In the genomic region with DNA sequence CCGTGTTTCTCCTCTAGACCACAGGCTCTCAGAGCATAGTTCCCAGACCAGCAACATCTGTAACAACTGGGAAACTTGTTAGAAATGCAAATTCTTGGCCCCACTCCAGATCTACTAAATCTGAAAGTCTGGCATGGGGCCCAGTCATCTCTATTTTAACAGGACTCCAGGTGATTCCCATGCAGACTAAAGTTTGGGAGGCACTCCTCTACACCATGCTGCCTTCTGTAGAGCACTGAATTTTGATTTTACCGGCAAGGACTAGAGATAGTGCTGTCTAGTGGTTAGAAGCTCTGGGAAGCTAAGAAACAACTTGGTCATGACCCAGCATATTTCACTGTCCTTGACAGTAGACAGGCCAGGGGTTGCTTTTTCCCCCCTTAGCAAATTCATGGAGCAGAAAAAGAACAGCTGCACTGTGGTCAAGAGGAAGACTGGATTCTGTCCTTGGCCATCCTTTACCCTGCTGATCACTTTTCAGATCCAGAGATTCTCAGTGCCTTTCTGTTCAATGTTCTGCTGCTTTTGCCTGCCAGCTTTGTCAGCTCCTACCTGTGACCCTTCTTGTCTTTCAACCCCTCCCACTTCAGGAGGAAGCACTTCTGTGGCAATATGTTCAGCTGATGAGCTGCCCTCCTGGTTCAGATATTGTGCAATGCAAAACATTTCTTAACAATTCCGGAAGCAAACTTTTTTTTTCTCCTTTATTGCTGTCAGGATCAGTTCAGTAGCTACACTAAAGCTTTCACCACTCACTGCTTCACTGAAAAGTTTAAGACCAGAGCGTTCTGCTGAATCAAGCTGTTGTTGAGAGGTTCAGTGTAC, we compare ENCODE assay signal across 1 cellular context.
TF ChIP-seq lines count a peak whose summit lies in the region.

No MANE protein-coding gene starts in this region.

TF ChIP-seq in K562, 482 proteins besides CTCF, POLR2A, EP300 and RAD21 (continued from another document and continues in another):
- TF ChIP-seq, protein P1, sequence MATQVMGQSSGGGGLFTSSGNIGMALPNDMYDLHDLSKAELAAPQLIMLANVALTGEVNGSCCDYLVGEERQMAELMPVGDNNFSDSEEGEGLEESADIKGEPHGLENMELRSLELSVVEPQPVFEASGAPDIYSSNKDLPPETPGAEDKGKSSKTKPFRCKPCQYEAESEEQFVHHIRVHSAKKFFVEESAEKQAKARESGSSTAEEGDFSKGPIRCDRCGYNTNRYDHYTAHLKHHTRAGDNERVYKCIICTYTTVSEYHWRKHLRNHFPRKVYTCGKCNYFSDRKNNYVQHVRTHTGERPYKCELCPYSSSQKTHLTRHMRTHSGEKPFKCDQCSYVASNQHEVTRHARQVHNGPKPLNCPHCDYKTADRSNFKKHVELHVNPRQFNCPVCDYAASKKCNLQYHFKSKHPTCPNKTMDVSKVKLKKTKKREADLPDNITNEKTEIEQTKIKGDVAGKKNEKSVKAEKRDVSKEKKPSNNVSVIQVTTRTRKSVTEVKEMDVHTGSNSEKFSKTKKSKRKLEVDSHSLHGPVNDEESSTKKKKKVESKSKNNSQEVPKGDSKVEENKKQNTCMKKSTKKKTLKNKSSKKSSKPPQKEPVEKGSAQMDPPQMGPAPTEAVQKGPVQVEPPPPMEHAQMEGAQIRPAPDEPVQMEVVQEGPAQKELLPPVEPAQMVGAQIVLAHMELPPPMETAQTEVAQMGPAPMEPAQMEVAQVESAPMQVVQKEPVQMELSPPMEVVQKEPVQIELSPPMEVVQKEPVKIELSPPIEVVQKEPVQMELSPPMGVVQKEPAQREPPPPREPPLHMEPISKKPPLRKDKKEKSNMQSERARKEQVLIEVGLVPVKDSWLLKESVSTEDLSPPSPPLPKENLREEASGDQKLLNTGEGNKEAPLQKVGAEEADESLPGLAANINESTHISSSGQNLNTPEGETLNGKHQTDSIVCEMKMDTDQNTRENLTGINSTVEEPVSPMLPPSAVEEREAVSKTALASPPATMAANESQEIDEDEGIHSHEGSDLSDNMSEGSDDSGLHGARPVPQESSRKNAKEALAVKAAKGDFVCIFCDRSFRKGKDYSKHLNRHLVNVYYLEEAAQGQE (CRISPR knock-in tag; IDR thresholded peaks at IDR 0.05; ENCODE audit: low read depth): no peak
- TF ChIP-seq NFYB (IDR thresholded peaks at IDR 0.05; ENCODE audit: extremely low read depth, insufficient read length): no peak
- TF ChIP-seq RFX5 (IDR thresholded peaks at IDR 0.05; ENCODE audit: low read depth, low read length): no peak
- TF ChIP-seq TBP (optimal IDR thresholded peaks at IDR 0.05; ENCODE audit: low read depth, low read length): peak; percentile 56
- peak; percentile 80 for TF ChIP-seq C11orf30 (IDR thresholded peaks at IDR 0.05; ENCODE audit: low read depth)
- TF ChIP-seq BRCA1 (IDR thresholded peaks at IDR 0.05): no peak
- TF ChIP-seq BRCA1 (CRISPR knock-in tag; IDR thresholded peaks at IDR 0.05): no peak
- TF ChIP-seq DMBX1 (CRISPR knock-in tag; IDR thresholded peaks at IDR 0.05; ENCODE audit: borderline replicate concordance): no peak
- peak in 1 of 2 experiments; percentile 39; a peak in 1 of 4 replicates for TF ChIP-seq MAZ (CRISPR knock-in tag; conservative IDR thresholded peaks at IDR 0.05 in 1 of 2, IDR thresholded peaks at IDR 0.05 in 1 of 2)
- TF ChIP-seq, protein P2, sequence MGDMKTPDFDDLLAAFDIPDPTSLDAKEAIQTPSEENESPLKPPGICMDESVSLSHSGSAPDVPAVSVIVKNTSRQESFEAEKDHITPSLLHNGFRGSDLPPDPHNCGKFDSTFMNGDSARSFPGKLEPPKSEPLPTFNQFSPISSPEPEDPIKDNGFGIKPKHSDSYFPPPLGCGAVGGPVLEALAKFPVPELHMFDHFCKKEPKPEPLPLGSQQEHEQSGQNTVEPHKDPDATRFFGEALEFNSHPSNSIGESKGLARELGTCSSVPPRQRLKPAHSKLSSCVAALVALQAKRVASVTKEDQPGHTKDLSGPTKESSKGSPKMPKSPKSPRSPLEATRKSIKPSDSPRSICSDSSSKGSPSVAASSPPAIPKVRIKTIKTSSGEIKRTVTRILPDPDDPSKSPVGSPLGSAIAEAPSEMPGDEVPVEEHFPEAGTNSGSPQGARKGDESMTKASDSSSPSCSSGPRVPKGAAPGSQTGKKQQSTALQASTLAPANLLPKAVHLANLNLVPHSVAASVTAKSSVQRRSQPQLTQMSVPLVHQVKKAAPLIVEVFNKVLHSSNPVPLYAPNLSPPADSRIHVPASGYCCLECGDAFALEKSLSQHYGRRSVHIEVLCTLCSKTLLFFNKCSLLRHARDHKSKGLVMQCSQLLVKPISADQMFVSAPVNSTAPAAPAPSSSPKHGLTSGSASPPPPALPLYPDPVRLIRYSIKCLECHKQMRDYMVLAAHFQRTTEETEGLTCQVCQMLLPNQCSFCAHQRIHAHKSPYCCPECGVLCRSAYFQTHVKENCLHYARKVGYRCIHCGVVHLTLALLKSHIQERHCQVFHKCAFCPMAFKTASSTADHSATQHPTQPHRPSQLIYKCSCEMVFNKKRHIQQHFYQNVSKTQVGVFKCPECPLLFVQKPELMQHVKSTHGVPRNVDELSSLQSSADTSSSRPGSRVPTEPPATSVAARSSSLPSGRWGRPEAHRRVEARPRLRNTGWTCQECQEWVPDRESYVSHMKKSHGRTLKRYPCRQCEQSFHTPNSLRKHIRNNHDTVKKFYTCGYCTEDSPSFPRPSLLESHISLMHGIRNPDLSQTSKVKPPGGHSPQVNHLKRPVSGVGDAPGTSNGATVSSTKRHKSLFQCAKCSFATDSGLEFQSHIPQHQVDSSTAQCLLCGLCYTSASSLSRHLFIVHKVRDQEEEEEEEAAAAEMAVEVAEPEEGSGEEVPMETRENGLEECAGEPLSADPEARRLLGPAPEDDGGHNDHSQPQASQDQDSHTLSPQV (IDR thresholded peaks at IDR 0.05): 0 out of 2 replicates have a peak, but pooled peaks have one; percentile 18
- no peak for TF ChIP-seq BRF1 (IDR thresholded peaks at IDR 0.05; ENCODE audit: borderline replicate concordance, extremely low read depth, insufficient read length)
- no peak for TF ChIP-seq ZNF668 (CRISPR knock-in tag; IDR thresholded peaks at IDR 0.05)
- no peak for TF ChIP-seq CBX2 (IDR thresholded peaks at IDR 0.05; ENCODE audit: insufficient read depth, low read length, poor library complexity, severe bottlenecking)
- peak; percentile 100 for TF ChIP-seq CEBPB (tag; IDR thresholded peaks at IDR 0.05)
- TF ChIP-seq MAFG (tag; conservative IDR thresholded peaks at IDR 0.05): peak; percentile 75
- peak; percentile 71; the same call in 1 of the 2 replicates for TF ChIP-seq DPF2 (IDR thresholded peaks at IDR 0.05)
- TF ChIP-seq, protein P3, sequence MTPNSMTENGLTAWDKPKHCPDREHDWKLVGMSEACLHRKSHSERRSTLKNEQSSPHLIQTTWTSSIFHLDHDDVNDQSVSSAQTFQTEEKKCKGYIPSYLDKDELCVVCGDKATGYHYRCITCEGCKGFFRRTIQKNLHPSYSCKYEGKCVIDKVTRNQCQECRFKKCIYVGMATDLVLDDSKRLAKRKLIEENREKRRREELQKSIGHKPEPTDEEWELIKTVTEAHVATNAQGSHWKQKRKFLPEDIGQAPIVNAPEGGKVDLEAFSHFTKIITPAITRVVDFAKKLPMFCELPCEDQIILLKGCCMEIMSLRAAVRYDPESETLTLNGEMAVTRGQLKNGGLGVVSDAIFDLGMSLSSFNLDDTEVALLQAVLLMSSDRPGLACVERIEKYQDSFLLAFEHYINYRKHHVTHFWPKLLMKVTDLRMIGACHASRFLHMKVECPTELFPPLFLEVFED (CRISPR knock-in tag; conservative IDR thresholded peaks at IDR 0.05): no peak
- no peak for TF ChIP-seq NELFE (IDR thresholded peaks at IDR 0.05; ENCODE audit: insufficient read depth, insufficient read length)
- TF ChIP-seq FOXK2 (conservative IDR thresholded peaks at IDR 0.05 in 1 of 2, IDR thresholded peaks at IDR 0.05 in 1 of 2; ENCODE audit: low read depth in 2 of 2): peak in 1 of 2 experiments; percentile 51; a peak in 1 of 4 replicates
- TF ChIP-seq, protein P4, sequence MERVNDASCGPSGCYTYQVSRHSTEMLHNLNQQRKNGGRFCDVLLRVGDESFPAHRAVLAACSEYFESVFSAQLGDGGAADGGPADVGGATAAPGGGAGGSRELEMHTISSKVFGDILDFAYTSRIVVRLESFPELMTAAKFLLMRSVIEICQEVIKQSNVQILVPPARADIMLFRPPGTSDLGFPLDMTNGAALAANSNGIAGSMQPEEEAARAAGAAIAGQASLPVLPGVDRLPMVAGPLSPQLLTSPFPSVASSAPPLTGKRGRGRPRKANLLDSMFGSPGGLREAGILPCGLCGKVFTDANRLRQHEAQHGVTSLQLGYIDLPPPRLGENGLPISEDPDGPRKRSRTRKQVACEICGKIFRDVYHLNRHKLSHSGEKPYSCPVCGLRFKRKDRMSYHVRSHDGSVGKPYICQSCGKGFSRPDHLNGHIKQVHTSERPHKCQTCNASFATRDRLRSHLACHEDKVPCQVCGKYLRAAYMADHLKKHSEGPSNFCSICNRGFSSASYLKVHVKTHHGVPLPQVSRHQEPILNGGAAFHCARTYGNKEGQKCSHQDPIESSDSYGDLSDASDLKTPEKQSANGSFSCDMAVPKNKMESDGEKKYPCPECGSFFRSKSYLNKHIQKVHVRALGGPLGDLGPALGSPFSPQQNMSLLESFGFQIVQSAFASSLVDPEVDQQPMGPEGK (CRISPR knock-in tag; IDR thresholded peaks at IDR 0.05; ENCODE audit: borderline replicate concordance): no peak
- no peak for TF ChIP-seq KDM2B (CRISPR knock-in tag; IDR thresholded peaks at IDR 0.05)
- TF ChIP-seq, protein P5, sequence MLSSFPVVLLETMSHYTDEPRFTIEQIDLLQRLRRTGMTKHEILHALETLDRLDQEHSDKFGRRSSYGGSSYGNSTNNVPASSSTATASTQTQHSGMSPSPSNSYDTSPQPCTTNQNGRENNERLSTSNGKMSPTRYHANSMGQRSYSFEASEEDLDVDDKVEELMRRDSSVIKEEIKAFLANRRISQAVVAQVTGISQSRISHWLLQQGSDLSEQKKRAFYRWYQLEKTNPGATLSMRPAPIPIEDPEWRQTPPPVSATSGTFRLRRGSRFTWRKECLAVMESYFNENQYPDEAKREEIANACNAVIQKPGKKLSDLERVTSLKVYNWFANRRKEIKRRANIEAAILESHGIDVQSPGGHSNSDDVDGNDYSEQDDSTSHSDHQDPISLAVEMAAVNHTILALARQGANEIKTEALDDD (IDR thresholded peaks at IDR 0.05): peak; percentile 91
- TF ChIP-seq TRIM24 (IDR thresholded peaks at IDR 0.05): peak; percentile 89 to 90
- no peak for TF ChIP-seq ZNF23 (CRISPR knock-in tag; IDR thresholded peaks at IDR 0.05)
- TF ChIP-seq, protein P6, sequence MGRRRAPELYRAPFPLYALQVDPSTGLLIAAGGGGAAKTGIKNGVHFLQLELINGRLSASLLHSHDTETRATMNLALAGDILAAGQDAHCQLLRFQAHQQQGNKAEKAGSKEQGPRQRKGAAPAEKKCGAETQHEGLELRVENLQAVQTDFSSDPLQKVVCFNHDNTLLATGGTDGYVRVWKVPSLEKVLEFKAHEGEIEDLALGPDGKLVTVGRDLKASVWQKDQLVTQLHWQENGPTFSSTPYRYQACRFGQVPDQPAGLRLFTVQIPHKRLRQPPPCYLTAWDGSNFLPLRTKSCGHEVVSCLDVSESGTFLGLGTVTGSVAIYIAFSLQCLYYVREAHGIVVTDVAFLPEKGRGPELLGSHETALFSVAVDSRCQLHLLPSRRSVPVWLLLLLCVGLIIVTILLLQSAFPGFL (CRISPR knock-in tag; IDR thresholded peaks at IDR 0.05): no peak
- TF ChIP-seq NR2C1 (IDR thresholded peaks at IDR 0.05): peak; percentile 79
- TF ChIP-seq NR2C1 (tag; IDR thresholded peaks at IDR 0.05): peak; percentile 90
- no peak for TF ChIP-seq U2AF2 (optimal IDR thresholded peaks at IDR 0.05; ENCODE audit: low read depth, low read length)
- TF ChIP-seq NR2C2 (CRISPR knock-in tag; IDR thresholded peaks at IDR 0.05): no peak
- TF ChIP-seq NR2C2 (tag; IDR thresholded peaks at IDR 0.05): peak; percentile 94
- no peak for TF ChIP-seq TAF15 (IDR thresholded peaks at IDR 0.05; ENCODE audit: low read depth, low read length)
- TF ChIP-seq TCFL5 (CRISPR knock-in tag; conservative IDR thresholded peaks at IDR 0.05): no peak
- no peak for TF ChIP-seq SREBF1 (IDR thresholded peaks at IDR 0.05; ENCODE audit: borderline replicate concordance, low read depth, low read length)
- 0 out of 2 replicates have a peak, but pooled peaks have one; percentile 34 for TF ChIP-seq ZNF830 (CRISPR knock-in tag; IDR thresholded peaks at IDR 0.05)
- TF ChIP-seq SETDB1 (IDR thresholded peaks at IDR 0.05; ENCODE audit: low read length): no peak
- TF ChIP-seq CHD2 (IDR thresholded peaks at IDR 0.05; ENCODE audit: low read depth, low read length): no peak
- TF ChIP-seq RUNX1 (IDR thresholded peaks at IDR 0.05; ENCODE audit: low read depth): no peak
- TF ChIP-seq ZNF77 (CRISPR knock-in tag; IDR thresholded peaks at IDR 0.05): no peak
- TF ChIP-seq SAP30 (IDR thresholded peaks at IDR 0.05; ENCODE audit: borderline replicate concordance, insufficient read depth, low read depth, low read length, poor library complexity, severe bottlenecking): no peak
- TF ChIP-seq JUN (IDR thresholded peaks at IDR 0.05; ENCODE audit: borderline replicate concordance, low read depth, low read length): no peak
- TF ChIP-seq JUN (CRISPR knock-in tag; IDR thresholded peaks at IDR 0.05; ENCODE audit: borderline replicate concordance): no peak
- TF ChIP-seq ZBED1 (IDR thresholded peaks at IDR 0.05): no peak
- TF ChIP-seq EGR1 (conservative IDR thresholded peaks at IDR 0.05): no peak
- TF ChIP-seq BHLHE40 (IDR thresholded peaks at IDR 0.05; ENCODE audit: low read length): peak; percentile 23; the same call in 1 of the 2 replicates
- peak; percentile 86 for TF ChIP-seq GABPA (tag; conservative IDR thresholded peaks at IDR 0.05; ENCODE audit: low read depth)
- TF ChIP-seq, protein P7, sequence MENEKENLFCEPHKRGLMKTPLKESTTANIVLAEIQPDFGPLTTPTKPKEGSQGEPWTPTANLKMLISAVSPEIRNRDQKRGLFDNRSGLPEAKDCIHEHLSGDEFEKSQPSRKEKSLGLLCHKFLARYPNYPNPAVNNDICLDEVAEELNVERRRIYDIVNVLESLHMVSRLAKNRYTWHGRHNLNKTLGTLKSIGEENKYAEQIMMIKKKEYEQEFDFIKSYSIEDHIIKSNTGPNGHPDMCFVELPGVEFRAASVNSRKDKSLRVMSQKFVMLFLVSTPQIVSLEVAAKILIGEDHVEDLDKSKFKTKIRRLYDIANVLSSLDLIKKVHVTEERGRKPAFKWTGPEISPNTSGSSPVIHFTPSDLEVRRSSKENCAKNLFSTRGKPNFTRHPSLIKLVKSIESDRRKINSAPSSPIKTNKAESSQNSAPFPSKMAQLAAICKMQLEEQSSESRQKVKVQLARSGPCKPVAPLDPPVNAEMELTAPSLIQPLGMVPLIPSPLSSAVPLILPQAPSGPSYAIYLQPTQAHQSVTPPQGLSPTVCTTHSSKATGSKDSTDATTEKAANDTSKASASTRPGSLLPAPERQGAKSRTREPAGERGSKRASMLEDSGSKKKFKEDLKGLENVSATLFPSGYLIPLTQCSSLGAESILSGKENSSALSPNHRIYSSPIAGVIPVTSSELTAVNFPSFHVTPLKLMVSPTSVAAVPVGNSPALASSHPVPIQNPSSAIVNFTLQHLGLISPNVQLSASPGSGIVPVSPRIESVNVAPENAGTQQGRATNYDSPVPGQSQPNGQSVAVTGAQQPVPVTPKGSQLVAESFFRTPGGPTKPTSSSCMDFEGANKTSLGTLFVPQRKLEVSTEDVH (IDR thresholded peaks at IDR 0.05; ENCODE audit: low read depth, partially characterized antibody): no peak
